ENCODE assay signal across 14 cellular contexts in the genomic region with DNA sequence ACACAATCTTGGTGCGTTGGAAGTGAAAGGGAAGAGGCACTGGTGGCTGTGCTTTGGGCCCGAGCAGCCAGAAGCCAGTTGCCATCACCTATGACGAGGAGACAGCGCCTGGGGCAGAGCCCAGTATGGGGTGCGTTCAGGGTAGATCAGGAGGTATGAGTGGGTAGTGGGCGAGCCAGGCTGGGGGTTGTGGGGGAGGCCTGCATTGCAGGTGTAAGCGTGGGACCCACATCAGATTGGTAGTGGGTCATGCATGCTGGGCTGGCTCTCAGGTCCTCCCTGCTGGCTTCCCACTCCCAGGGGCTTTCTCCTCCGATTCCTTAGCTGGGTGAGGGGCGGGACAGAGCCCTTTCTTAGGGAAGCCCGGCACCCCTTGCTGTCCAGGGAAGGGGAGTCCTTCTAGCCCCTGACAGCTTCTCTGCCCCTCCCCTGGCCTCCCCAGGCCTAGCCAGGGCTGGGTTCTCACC. TPM values are rescaled to one million over a fixed set of nuclear protein-coding genes. Genes with fewer than 3 reads are reported as not detected.
DNase-seq lines count a peak whose midpoint lies in the region; ATAC-seq and TF ChIP-seq lines count a peak whose summit lies in the region.
"Had no signal": no experiment of that assay in that cellular context is flagged by ENCODE, and none has a peak within 500 bp of the region (broad histone marks: within the 10 kb centered on the region; RNA-seq: fewer than 3 reads in every experiment).

No MANE protein-coding gene starts in this region.

- H3K36me3 ChIP-seq in stomach: peaks cover 0 to 39% (median 28%) of the 10 kb centered on the region in 4 donors
- no peaks in the 10 kb centered on the region for H3K36me3 ChIP-seq in mucosa of descending colon (ENCODE audit: low read depth)

- peak; percentile 10 for ATAC-seq in activated CD4-positive, alpha-beta T cell treated with anti-CD3 and anti-CD28 coated beads for 36 hours
- ATAC-seq in activated T-cell treated with anti-CD3 and anti-CD28 coated beads, Interleukin-2, amount 50 U/mL, for 72 hours (replicated peaks in 1 of 2): peak in 1 of 2 donors; percentile 8
- ATAC-seq in mucosa of descending colon: no peak
- ATAC-seq: Right ventricle myocardium inferior, sciatic nerve had no signal

- no peak for TF ChIP-seq POLR2A in stomach (IDR thresholded peaks at IDR 0.05)

- TF ChIP-seq CTCF in stomach (IDR thresholded peaks at IDR 0.05) (no peak), mucosa of descending colon (IDR thresholded peaks at IDR 0.05) (no peak)

- H3K27ac ChIP-seq in stomach: peak overlapping the region in 4 of 5 donors; percentile 48 to 80 (median 74)
- H3K27ac ChIP-seq: 22Rv1, epithelial cell of prostate had no signal

- H3K9me3 ChIP-seq in mononuclear cell (ENCODE audit: low read depth, low read length): no peaks in the 10 kb centered on the region
- H3K9me3 ChIP-seq in stomach: no peaks in the 10 kb centered on the region
- no peaks in the 10 kb centered on the region for H3K9me3 ChIP-seq in mucosa of descending colon

- intact Hi-C loops in activated CD4-positive, alpha-beta T cell treated with anti-CD3 and anti-CD28 coated beads for 36 hours (cut with DNase I, micrococcal nuclease): loop anchor here (5.0 kb wide), 2 partner anchors 42 to 52 kb away; partner anchors contain the start of genes GAL3ST4 (in 1 of the 2), GPC2 (in 1 of the 2) and STAG3 (in 1 of the 2)
- intact Hi-C loops in stomach (cut with DNase I; ENCODE audit: low total_unique reads) (loop anchor here (10.0 kb wide), 1 partner anchor 85 kb away; no protein-coding TSS in a partner anchor), mucosa of descending colon (cut with DNase I, micrococcal nuclease) (loop anchor here in 1 of 2 donors (10.0 kb wide), 1 partner anchor 85 kb away; no protein-coding TSS in a partner anchor)

- H3K9me3 Mint-ChIP-seq in activated CD4-positive, alpha-beta T cell treated with anti-CD3 and anti-CD28 coated beads for 36 hours (ENCODE audit: low read depth): no peaks in the 10 kb centered on the region
- H3K9me3 Mint-ChIP-seq in activated T-cell treated with anti-CD3 and anti-CD28 coated beads, Interleukin-2, amount 50 U/mL, for 72 hours: no peaks in the 10 kb centered on the region

- H3K36me3 Mint-ChIP-seq in activated CD4-positive, alpha-beta T cell treated with anti-CD3 and anti-CD28 coated beads for 36 hours (ENCODE audit: low read depth): peaks cover 49% of the 10 kb centered on the region
- peaks cover 31 to 39% of the 10 kb centered on the region in 2 donors for H3K36me3 Mint-ChIP-seq in activated T-cell treated with anti-CD3 and anti-CD28 coated beads, Interleukin-2, amount 50 U/mL, for 72 hours (ENCODE audit: insufficient read depth in 2 of 2)

- peak overlapping the region; percentile 96 for H3K4me3 Mint-ChIP-seq in activated CD4-positive, alpha-beta T cell treated with anti-CD3 and anti-CD28 coated beads for 36 hours
- H3K4me3 Mint-ChIP-seq in activated T-cell treated with anti-CD3 and anti-CD28 coated beads, Interleukin-2, amount 50 U/mL, for 72 hours: peak overlapping the region; percentile 82 to 98

- H3K4me1 Mint-ChIP-seq in activated CD4-positive, alpha-beta T cell treated with anti-CD3 and anti-CD28 coated beads for 36 hours: peaks cover 55% of the 10 kb centered on the region
- peaks cover 69% of the 10 kb centered on the region for H3K4me1 Mint-ChIP-seq in activated T-cell treated with anti-CD3 and anti-CD28 coated beads, Interleukin-2, amount 50 U/mL, for 72 hours (ENCODE audit: low read depth)

- peak overlapping the region; percentile 90 for H3K27ac Mint-ChIP-seq in activated CD4-positive, alpha-beta T cell treated with anti-CD3 and anti-CD28 coated beads for 36 hours
- H3K27ac Mint-ChIP-seq in activated T-cell treated with anti-CD3 and anti-CD28 coated beads, Interleukin-2, amount 50 U/mL, for 72 hours: peak overlapping the region; percentile 94

- CTCF ChIA-PET in activated CD4-positive, alpha-beta T cell treated with anti-CD3 and anti-CD28 coated beads for 36 hours (lab: Charles Lee): interaction anchor here (0.6 to 3.1 kb wide), 6 partner anchors 81 to 198 kb away, joined by 3 to 20 read pairs (median 3); no protein-coding TSS in a partner anchor

- no peaks in the 10 kb centered on the region for H3K27me3 Mint-ChIP-seq in activated CD4-positive, alpha-beta T cell treated with anti-CD3 and anti-CD28 coated beads for 36 hours
- H3K27me3 Mint-ChIP-seq in activated T-cell treated with anti-CD3 and anti-CD28 coated beads, Interleukin-2, amount 50 U/mL, for 72 hours (ENCODE audit: low read depth): no peaks in the 10 kb centered on the region

- POLR2A ChIA-PET in activated CD4-positive, alpha-beta T cell treated with anti-CD3 and anti-CD28 coated beads for 36 hours (lab: Charles Lee): interaction anchor here (0.7 kb wide), 1 partner anchor 42 kb away, joined by 3 read pairs; the partner anchor contains the start of gene GPC2

- H3K4me3 ChIP-seq in mononuclear cell (ENCODE audit: low read length): peak overlapping the region; percentile 58
- H3K4me3 ChIP-seq in stomach: no peak overlapping the region
- no peak overlapping the region for H3K4me3 ChIP-seq in mucosa of descending colon

- H3K27me3 ChIP-seq in mononuclear cell (ENCODE audit: insufficient read depth, low read length) (no peaks in the 10 kb centered on the region), stomach (no peaks in the 10 kb centered on the region)

- 77 to 87% (median 85%) methylated on average over 10 of the region's 10 CpGs for WGBS in stomach, 5 donors

- no peak for TF ChIP-seq EP300 in stomach (IDR thresholded peaks at IDR 0.05)

- peak; percentile 67 for DNase-seq in activated CD4-positive, alpha-beta T cell treated with anti-CD3 and anti-CD28 coated beads for 36 hours
- no peak for DNase-seq in activated CD4-positive, alpha-beta T cell treated with anti-CD3 and anti-CD28 coated beads for 1 hour
- DNase-seq in activated T-cell treated with anti-CD3 and anti-CD28 coated beads, Interleukin-2, amount 50 U/mL, for 72 hours: peak; percentile 40 to 48
- DNase-seq in stomach (no peak), mucosa of descending colon (no peak), foreskin melanocyte (no peak), NCI-H2081 (lab: John Stamatoyannopoulos, UW) (no peak)
- DNase-seq: DMS 273 treated with DMSO at 0.1 percent for 48 hours had no signal

- H3K4me1 ChIP-seq in mononuclear cell (ENCODE audit: insufficient read depth, low read length) (peaks cover 45% of the 10 kb centered on the region), stomach (peaks cover 0 to 14% (median 4%) of the 10 kb centered on the region in 4 donors), mucosa of descending colon (ENCODE audit: low read depth) (no peaks in the 10 kb centered on the region)

RNA-seq across cellular contexts. Expression of gene PVRIG, which starts 0.4 kb away (rescaled TPM):
- 10 to 100 TPM; 26.9 to 27.7 TPM for total RNA-seq in activated CD4-positive, alpha-beta T cell treated with anti-CD3 and anti-CD28 coated beads for 36 hours
- total RNA-seq in activated T-cell treated with anti-CD3 and anti-CD28 coated beads, Interleukin-2, amount 50 U/mL, for 72 hours: 10 to 100 TPM; 26.7 to 34.4 TPM
- total RNA-seq in mononuclear cell: 13.9 TPM
- 1 to 10 TPM in 4 of 5 donors, not detected in 1; 1.1 to 3.8 (median 1.4) TPM for total RNA-seq in stomach
- 1 to 10 TPM in 1 of 3 donors, under 1 TPM in 2; 0.56 to 1.7 (median 0.95) TPM for polyA plus RNA-seq in stomach
- 1 to 10 TPM in 1 of 3 donors, under 1 TPM in 1, not detected in 1; 0.76 to 1.4 TPM for total RNA-seq in mucosa of descending colon
- total RNA-seq: NCI-H460, Right ventricle myocardium inferior had no signal

RNA-seq across cellular contexts. Expression of gene STAG3, which starts 41.6 kb away (rescaled TPM):
- total RNA-seq in activated CD4-positive, alpha-beta T cell treated with anti-CD3 and anti-CD28 coated beads for 36 hours: 10 to 100 TPM; 24.7 to 28.3 TPM
- total RNA-seq in activated T-cell treated with anti-CD3 and anti-CD28 coated beads, Interleukin-2, amount 50 U/mL, for 72 hours: 100 to 1,000 TPM; 103 to 121 TPM
- 6.7 TPM for total RNA-seq in mononuclear cell
- total RNA-seq in stomach: under 1 TPM in 1 of 5 donors, not detected in 4; 0.92 TPM
- 1 to 10 TPM in 2 of 3 donors, under 1 TPM in 1; 0.50 to 8.8 (median 1.5) TPM for polyA plus RNA-seq in stomach
- total RNA-seq in mucosa of descending colon: 1 to 10 TPM; 2.4 to 6.4 (median 2.8) TPM

RNA-seq across cellular contexts. Expression of gene GPC2, which starts 42.1 kb away (rescaled TPM):
- 1 to 10 TPM; 5.3 to 6.1 TPM for total RNA-seq in activated CD4-positive, alpha-beta T cell treated with anti-CD3 and anti-CD28 coated beads for 36 hours
- 10 to 100 TPM in 1 of 2 donors, 1 to 10 TPM in 1; 9.7 to 14.2 TPM for total RNA-seq in activated T-cell treated with anti-CD3 and anti-CD28 coated beads, Interleukin-2, amount 50 U/mL, for 72 hours
- 2.3 TPM for total RNA-seq in mononuclear cell
- total RNA-seq in stomach: 1 to 10 TPM in 3 of 5 donors, under 1 TPM in 1, not detected in 1; 0.92 to 4.9 (median 2.6) TPM
- under 1 TPM in 2 of 3 donors, not detected in 1; 0.12 to 0.48 TPM for polyA plus RNA-seq in stomach
- total RNA-seq in mucosa of descending colon: 1 to 10 TPM; 3.4 to 6.2 (median 5.1) TPM

RNA-seq across cellular contexts. Expression of gene GAL3ST4, which starts 50.9 kb away (rescaled TPM):
- total RNA-seq in activated CD4-positive, alpha-beta T cell treated with anti-CD3 and anti-CD28 coated beads for 36 hours: 1 to 10 TPM; 4.6 to 7.2 TPM
- 10 to 100 TPM in 1 of 2 donors, 1 to 10 TPM in 1; 6.9 to 11.7 TPM for total RNA-seq in activated T-cell treated with anti-CD3 and anti-CD28 coated beads, Interleukin-2, amount 50 U/mL, for 72 hours
- total RNA-seq in mononuclear cell (1.8 TPM), stomach (1 to 10 TPM in 2 of 5 donors, not detected in 3; 1.5 to 1.6 TPM), mucosa of descending colon (1 to 10 TPM; 5.4 to 8.0 (median 6.1) TPM)
- 1 to 10 TPM; 1.7 to 2.4 (median 2.1) TPM for polyA plus RNA-seq in stomach

Comparison
In these comparisons a context has a peak if more than half of its experiments do, and no peak if none do; other contexts are left out.
1. DNase-seq: peak in activated CD4-positive, alpha-beta T cell treated with anti-CD3 and anti-CD28 coated beads for 36 hours (single experiment) and activated T-cell treated with anti-CD3 and anti-CD28 coated beads, Interleukin-2, amount 50 U/mL, for 72 hours (2 of 2); none in activated CD4-positive, alpha-beta T cell treated with anti-CD3 and anti-CD28 coated beads for 1 hour (single experiment), stomach (single experiment), mucosa of descending colon (0 of 3), foreskin melanocyte (single experiment) and NCI-H2081 (0 of 2).